14 cellular contexts compared by ENCODE assay signal in the genomic region with DNA sequence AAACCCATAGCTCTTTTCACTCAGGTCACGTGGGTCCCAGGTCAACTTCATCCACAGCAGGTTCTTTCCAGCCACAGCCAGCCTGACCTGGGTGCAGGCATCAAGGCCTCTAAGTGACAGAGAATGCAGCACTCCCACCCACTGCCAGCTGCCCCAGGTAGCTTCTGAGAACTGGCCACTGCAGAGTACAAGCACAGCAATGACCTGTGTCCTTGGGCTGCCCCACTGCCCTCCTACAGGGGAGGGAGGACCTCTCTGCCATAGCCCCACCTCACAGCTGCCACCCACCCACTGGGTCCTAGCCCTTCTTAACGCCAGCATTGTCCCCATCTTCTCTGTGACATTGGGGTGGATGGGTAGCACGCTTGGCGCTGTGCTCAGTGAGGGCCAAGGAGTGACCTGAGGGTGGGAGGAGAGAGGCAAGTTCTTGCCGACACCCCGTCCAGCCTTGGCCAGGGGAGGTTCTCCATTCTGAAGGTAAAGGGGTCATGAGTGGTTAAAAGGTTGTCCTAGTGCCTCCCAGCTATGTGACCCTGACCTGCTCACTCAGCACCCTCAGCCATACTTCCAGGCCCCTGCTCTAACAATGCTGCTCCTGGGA. TPM values are rescaled to one million over a fixed set of nuclear protein-coding genes. Genes with fewer than 3 reads are reported as not detected.
A peak's percentile ranks its signal among the peaks of the same experiment; 100 is the strongest.
DNase-seq lines count a peak whose midpoint lies in the region; ATAC-seq, FAIRE-seq and TF ChIP-seq lines count a peak whose summit lies in the region.
"Had no signal": no experiment of that assay in that cellular context is flagged by ENCODE, and none has a peak within 500 bp of the region (broad histone marks: within the 10 kb centered on the region; RNA-seq: fewer than 3 reads in every experiment).

No MANE protein-coding gene starts in this region.

- no peak for TF ChIP-seq CTCF in kidney (IDR thresholded peaks at IDR 0.05; ENCODE audit: borderline replicate concordance, extremely low read depth, insufficient read depth)
- TF ChIP-seq CTCF in foreskin keratinocyte (conservative IDR thresholded peaks at IDR 0.05) = no peak
- TF ChIP-seq CTCF in GM13976 (IDR thresholded peaks at IDR 0.05; ENCODE audit: borderline replicate concordance, control extremely low read depth, extremely low read depth, insufficient read depth, missing control alignments) = no peak

- H3K9me3 Mint-ChIP-seq in activated CD4-positive, alpha-beta T cell treated with anti-CD3 and anti-CD28 coated beads for 36 hours (ENCODE audit: low read depth) = no peaks in the 10 kb centered on the region
- H3K9me3 Mint-ChIP-seq in stimulated activated effector memory CD8-positive, alpha-beta T cell treated with anti-CD3 and anti-CD28 coated beads, Interleukin-12 subunit alpha, Interleukin-12 subunit beta, amount 100 ng/mL, for 72 hours = no peaks in the 10 kb centered on the region
- H3K9me3 Mint-ChIP-seq: endodermal cell, memory B cell had no signal

- H3K9me3 ChIP-seq in T-helper 17 cell (ENCODE audit: control insufficient read depth, low read length, poor library complexity, severe bottlenecking) (no peaks in the 10 kb centered on the region), kidney (ENCODE audit: control insufficient read depth in 1 of 2, low read length in 2 of 2) (no peaks in the 10 kb centered on the region)
- H3K9me3 ChIP-seq: testis had no signal

- intact Hi-C loops in activated CD4-positive, alpha-beta T cell treated with anti-CD3 and anti-CD28 coated beads for 36 hours (cut with DNase I, micrococcal nuclease) = no loop called here
- intact Hi-C loops in kidney (cut with DNase I) = no loop called here

- H3K4me1 Mint-ChIP-seq in activated CD4-positive, alpha-beta T cell treated with anti-CD3 and anti-CD28 coated beads for 36 hours = peaks cover 80% of the 10 kb centered on the region
- peaks cover 54% of the 10 kb centered on the region for H3K4me1 Mint-ChIP-seq in T-helper 17 cell
- H3K4me1 Mint-ChIP-seq in stimulated activated effector memory CD8-positive, alpha-beta T cell treated with anti-CD3 and anti-CD28 coated beads, Interleukin-12 subunit alpha, Interleukin-12 subunit beta, amount 100 ng/mL, for 72 hours = peaks cover 80% of the 10 kb centered on the region
- H3K4me1 Mint-ChIP-seq: endodermal cell had no signal

- no peak overlapping the region for H3K4me3 ChIP-seq in kidney (ENCODE audit: low read length in 2 of 2)
- H3K4me3 ChIP-seq: testis had no signal

- POLR2A ChIA-PET in activated CD4-positive, alpha-beta T cell treated with anti-CD3 and anti-CD28 coated beads for 36 hours (lab: Charles Lee) = interaction anchor here (1.3 to 9.4 kb wide), 3 partner anchors 10 to 27 kb away, joined by 12 to 585 read pairs (median 213); partner anchors contain the start of genes C3orf18, CISH and HEMK1

- H3K4me1 ChIP-seq in kidney (ENCODE audit: control insufficient read depth in 1 of 2, insufficient read depth in 1 of 2, low read depth in 1 of 2, low read length in 2 of 2) = peaks cover 51 to 52% of the 10 kb centered on the region in 2 donors
- H3K4me1 ChIP-seq in foreskin keratinocyte = peaks cover 24% of the 10 kb centered on the region

- no peaks in the 10 kb centered on the region for H3K27me3 ChIP-seq in foreskin keratinocyte
- H3K27me3 ChIP-seq: testis had no signal

- CTCF ChIA-PET in activated CD4-positive, alpha-beta T cell treated with anti-CD3 and anti-CD28 coated beads for 36 hours (lab: Charles Lee) = interaction anchor here (6.0 to 25.3 kb wide), 3 partner anchors 9 to 25 kb away, joined by 92 to 647 read pairs (median 339); partner anchors contain the start of genes C3orf18, CISH, HEMK1 and MAPKAPK3

- H3K4me3 Mint-ChIP-seq in activated CD4-positive, alpha-beta T cell treated with anti-CD3 and anti-CD28 coated beads for 36 hours = peak overlapping the region; percentile 96
- H3K4me3 Mint-ChIP-seq in T-helper 17 cell = peak overlapping the region; percentile 67
- H3K4me3 Mint-ChIP-seq in stimulated activated effector memory CD8-positive, alpha-beta T cell treated with anti-CD3 and anti-CD28 coated beads, Interleukin-12 subunit alpha, Interleukin-12 subunit beta, amount 100 ng/mL, for 72 hours = peak overlapping the region; percentile 98
- H3K4me3 Mint-ChIP-seq: endodermal cell, memory B cell had no signal

- in situ Hi-C loops in GM13976 (cut with MboI; ENCODE audit: low sequenced_read_pairs, unreplicated experiment) = no loop called here

- peak overlapping the region; percentile 100 for H3K27ac Mint-ChIP-seq in activated CD4-positive, alpha-beta T cell treated with anti-CD3 and anti-CD28 coated beads for 36 hours
- H3K27ac Mint-ChIP-seq in T-helper 17 cell = peak overlapping the region; percentile 98
- peak overlapping the region; percentile 99 for H3K27ac Mint-ChIP-seq in stimulated activated effector memory CD8-positive, alpha-beta T cell treated with anti-CD3 and anti-CD28 coated beads, Interleukin-12 subunit alpha, Interleukin-12 subunit beta, amount 100 ng/mL, for 72 hours
- H3K27ac Mint-ChIP-seq: endodermal cell, memory B cell had no signal

- peak overlapping the region in 1 of 2 donors; percentile 83 for H3K9ac ChIP-seq in kidney (ENCODE audit: low read length in 2 of 2)

- peaks cover 59% of the 10 kb centered on the region for H3K36me3 Mint-ChIP-seq in activated CD4-positive, alpha-beta T cell treated with anti-CD3 and anti-CD28 coated beads for 36 hours (ENCODE audit: low read depth)
- H3K36me3 Mint-ChIP-seq in T-helper 17 cell (ENCODE audit: low read depth) = peaks cover 10% of the 10 kb centered on the region
- peaks cover 61% of the 10 kb centered on the region for H3K36me3 Mint-ChIP-seq in stimulated activated effector memory CD8-positive, alpha-beta T cell treated with anti-CD3 and anti-CD28 coated beads, Interleukin-12 subunit alpha, Interleukin-12 subunit beta, amount 100 ng/mL, for 72 hours
- H3K36me3 Mint-ChIP-seq: memory B cell had no signal

- peaks cover 0 to 3% of the 10 kb centered on the region in 2 donors for H3K36me3 ChIP-seq in kidney (ENCODE audit: control insufficient read depth in 1 of 2, insufficient read depth in 2 of 2, low read length in 2 of 2)

- no peaks in the 10 kb centered on the region for H3K27me3 Mint-ChIP-seq in activated CD4-positive, alpha-beta T cell treated with anti-CD3 and anti-CD28 coated beads for 36 hours
- no peaks in the 10 kb centered on the region for H3K27me3 Mint-ChIP-seq in T-helper 17 cell
- H3K27me3 Mint-ChIP-seq: memory B cell had no signal

- DNase-seq in activated CD4-positive, alpha-beta T cell treated with anti-CD3 and anti-CD28 coated beads for 36 hours = no peak
- no peak for DNase-seq in activated CD4-positive, alpha-beta T cell treated with anti-CD3 and anti-CD28 coated beads for 48 hours
- DNase-seq in T-helper 17 cell (no peak), kidney (no peak), NOMO-1 treated with DMSO at 0.1 percent for 48 hours (lab: John Stamatoyannopoulos, UW; ENCODE audit: unreplicated experiment) (no peak), foreskin keratinocyte (no peak), GM13976 (ENCODE audit: low spot score) (no peak)
- no peak for DNase-seq in stimulated activated effector memory CD8-positive, alpha-beta T cell treated with anti-CD3 and anti-CD28 coated beads, Interleukin-12 subunit alpha, Interleukin-12 subunit beta, amount 100 ng/mL, for 72 hours (ENCODE audit: low spot score in 2 of 2)
- DNase-seq: anterior cingulate cortex, endodermal cell, KG1, NCI-H1694 treated with DMSO at 0.1 percent for 48 hours, testis had no signal

- H3K27ac ChIP-seq in kidney (ENCODE audit: low read depth in 2 of 2, low read length in 2 of 2) = peak overlapping the region; percentile 99
- H3K27ac ChIP-seq in foreskin keratinocyte = no peak overlapping the region

- FAIRE-seq in kidney (lab: Jason Lieb, UNC) = no peak

- no peak for ATAC-seq in activated CD4-positive, alpha-beta T cell treated with anti-CD3 and anti-CD28 coated beads for 36 hours
- ATAC-seq in T-helper 17 cell (no peak), foreskin keratinocyte (no peak)
- no peak for ATAC-seq in stimulated activated effector memory CD8-positive, alpha-beta T cell treated with anti-CD3 and anti-CD28 coated beads, Interleukin-12 subunit alpha, Interleukin-12 subunit beta, amount 100 ng/mL, for 72 hours

RNA-seq across cellular contexts. Expression of gene CISH, which starts 12.4 kb away (rescaled TPM):
- 100 to 1,000 TPM; 265 to 269 TPM for total RNA-seq in activated CD4-positive, alpha-beta T cell treated with anti-CD3 and anti-CD28 coated beads for 36 hours
- total RNA-seq in T-helper 17 cell (10 to 100 TPM; 28.3 to 63.4 TPM), kidney (30.8 TPM), foreskin keratinocyte (5.7 and 6.2 TPM in 2 replicates)
- polyA plus RNA-seq in kidney (ENCODE audit: insufficient read depth, low read depth, low replicate concordance) (59.4 TPM), foreskin keratinocyte (5.9 and 7.3 TPM in 2 replicates)

RNA-seq across cellular contexts. Expression of gene MAPKAPK3, which starts 17.7 kb away (rescaled TPM):
- total RNA-seq in activated CD4-positive, alpha-beta T cell treated with anti-CD3 and anti-CD28 coated beads for 36 hours = 100 to 1,000 TPM; 178 to 218 TPM
- total RNA-seq in T-helper 17 cell (10 to 100 TPM; 44.7 to 49.2 TPM), kidney (75.8 TPM), foreskin keratinocyte (115 and 118 TPM in 2 replicates)
- polyA plus RNA-seq in kidney (ENCODE audit: insufficient read depth, low read depth, low replicate concordance) (68.0 TPM), foreskin keratinocyte (104 and 110 TPM in 2 replicates)

RNA-seq across cellular contexts. Expression of gene HEMK1, which starts 29.9 kb away (rescaled TPM):
- 10 to 100 TPM; 61.6 to 77.7 TPM for total RNA-seq in activated CD4-positive, alpha-beta T cell treated with anti-CD3 and anti-CD28 coated beads for 36 hours
- total RNA-seq in T-helper 17 cell = 10 to 100 TPM; 22.7 to 25.1 TPM
- 25.1 TPM for total RNA-seq in kidney
- 30.3 TPM for polyA plus RNA-seq in kidney (ENCODE audit: insufficient read depth, low read depth, low replicate concordance)
- total RNA-seq in foreskin keratinocyte = 20.5 and 24.5 TPM in 2 replicates
- polyA plus RNA-seq in foreskin keratinocyte = 23.5 and 26.5 TPM in 2 replicates

RNA-seq across cellular contexts. Expression of gene C3orf18, which starts 31.7 kb away (rescaled TPM):
- total RNA-seq in activated CD4-positive, alpha-beta T cell treated with anti-CD3 and anti-CD28 coated beads for 36 hours = 10 to 100 TPM; 31.7 to 31.9 TPM
- total RNA-seq in T-helper 17 cell (10 to 100 TPM; 15.0 to 17.1 TPM), kidney (6.2 TPM), foreskin keratinocyte (5.0 and 5.4 TPM in 2 replicates)
- polyA plus RNA-seq in kidney (ENCODE audit: insufficient read depth, low read depth, low replicate concordance) (14.9 TPM), foreskin keratinocyte (3.8 and 4.0 TPM in 2 replicates)
